ENCODE assay signal across 9 cellular contexts in the genomic region with DNA sequence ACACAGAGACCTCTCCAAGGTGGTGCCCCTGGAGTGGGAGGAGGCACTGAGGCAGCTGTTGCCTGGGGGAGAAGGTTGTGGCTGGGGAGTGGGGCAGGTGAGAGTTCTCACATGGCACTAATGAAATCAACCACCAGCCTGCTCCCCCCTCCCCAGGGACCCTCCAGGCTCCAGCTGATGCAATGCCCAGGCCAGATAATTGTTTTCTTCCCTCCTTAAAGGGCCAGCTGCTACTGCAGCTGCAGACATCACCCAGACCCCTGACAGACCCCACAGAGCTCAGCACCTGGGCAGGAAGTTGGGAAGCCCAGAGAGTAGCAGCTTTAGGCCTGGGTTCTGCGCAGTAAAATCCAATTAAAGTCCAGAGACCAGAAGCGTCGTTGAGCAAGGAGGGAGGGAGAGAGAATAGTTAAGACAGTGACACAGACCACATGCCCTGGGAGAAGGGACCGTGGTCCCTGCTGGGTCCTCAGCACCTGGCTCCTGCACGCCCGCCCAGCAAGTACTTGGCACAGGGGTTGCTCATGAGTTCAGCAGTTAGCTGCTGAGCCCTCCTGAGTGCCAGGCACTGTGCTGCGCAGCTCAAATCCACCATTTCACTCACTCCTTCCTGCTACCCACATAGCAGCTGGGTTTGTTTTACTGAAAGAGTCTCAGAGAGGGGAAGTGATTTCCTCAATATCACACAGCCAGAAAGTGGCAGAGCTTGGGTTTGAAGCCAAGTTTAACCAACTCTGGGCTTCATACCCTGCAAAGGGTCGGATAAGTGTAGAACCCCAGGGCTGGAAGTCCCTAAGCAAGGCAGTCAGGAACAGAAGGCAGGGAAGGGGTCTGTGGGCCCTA. TPM values are rescaled to one million over a fixed set of nuclear protein-coding genes. Genes with fewer than 3 reads are reported as not detected.
DNase-seq lines count a peak whose midpoint lies in the region; ATAC-seq lines count a peak whose summit lies in the region.
"Had no signal": no experiment of that assay in that cellular context is flagged by ENCODE, and none has a peak within 500 bp of the region (broad histone marks: within the 10 kb centered on the region; RNA-seq: fewer than 3 reads in every experiment).

No MANE protein-coding gene starts in this region.

- peaks cover 17% of the 10 kb centered on the region for H3K4me1 Mint-ChIP-seq in activated naive CD8-positive, alpha-beta T cell (ENCODE audit: low read depth)
- peaks cover 21% of the 10 kb centered on the region for H3K4me1 Mint-ChIP-seq in activated naive CD8-positive, alpha-beta T cell treated with anti-CD3 and anti-CD28 coated beads for 36 hours
- H3K4me1 Mint-ChIP-seq in dendritic cell treated with granulocyte-macrophage colony-stimulating factor and Interleukin-4, amounts not matched to agents 40 ng/mL and 50 ng/mL, for 4 days (ENCODE audit: low read depth): peaks cover 41% of the 10 kb centered on the region

- DNase-seq in activated naive CD8-positive, alpha-beta T cell treated with anti-CD3 and anti-CD28 coated beads for 36 hours: no peak
- DNase-seq in NCI-H82 (lab: John Stamatoyannopoulos, UW): peak; percentile 98
- no peak for DNase-seq in SHP77 treated with DMSO at 0.1 percent for 48 hours (lab: John Stamatoyannopoulos, UW)
- DNase-seq in inferior parietal cortex (ENCODE audit: extremely low spot score): no peak
- DNase-seq: midbrain had no signal

- no peaks in the 10 kb centered on the region for H3K9me3 Mint-ChIP-seq in activated naive CD8-positive, alpha-beta T cell (ENCODE audit: low read depth)
- no peaks in the 10 kb centered on the region for H3K9me3 Mint-ChIP-seq in activated naive CD8-positive, alpha-beta T cell treated with anti-CD3 and anti-CD28 coated beads for 36 hours
- H3K9me3 Mint-ChIP-seq in dendritic cell treated with granulocyte-macrophage colony-stimulating factor and Interleukin-4, amounts not matched to agents 40 ng/mL and 50 ng/mL, for 4 days: no peaks in the 10 kb centered on the region

- ATAC-seq in HG03457 (IDR thresholded peaks at IDR 0.05; ENCODE audit: unreplicated experiment): no peak

- peak overlapping the region; percentile 17 for H3K27ac ChIP-seq in temporal lobe (ENCODE audit: low read depth, low read length)

- no peaks in the 10 kb centered on the region for H3K27me3 Mint-ChIP-seq in activated naive CD8-positive, alpha-beta T cell
- peaks cover 6% of the 10 kb centered on the region for H3K27me3 Mint-ChIP-seq in activated naive CD8-positive, alpha-beta T cell treated with anti-CD3 and anti-CD28 coated beads for 36 hours
- peaks cover 13% of the 10 kb centered on the region for H3K27me3 Mint-ChIP-seq in dendritic cell treated with granulocyte-macrophage colony-stimulating factor and Interleukin-4, amounts not matched to agents 40 ng/mL and 50 ng/mL, for 4 days

- intact Hi-C loops in dendritic cell treated with granulocyte-macrophage colony-stimulating factor and Interleukin-4, amounts not matched to agents 40 ng/mL and 50 ng/mL, for 4 days (cut with micrococcal nuclease): no loop called here

- H3K27ac Mint-ChIP-seq in activated naive CD8-positive, alpha-beta T cell: no peak overlapping the region
- no peak overlapping the region for H3K27ac Mint-ChIP-seq in activated naive CD8-positive, alpha-beta T cell treated with anti-CD3 and anti-CD28 coated beads for 36 hours
- H3K27ac Mint-ChIP-seq in dendritic cell treated with granulocyte-macrophage colony-stimulating factor and Interleukin-4, amounts not matched to agents 40 ng/mL and 50 ng/mL, for 4 days: peak overlapping the region; percentile 50

- H3K4me3 Mint-ChIP-seq in activated naive CD8-positive, alpha-beta T cell: peak overlapping the region; percentile 50
- H3K4me3 Mint-ChIP-seq in activated naive CD8-positive, alpha-beta T cell treated with anti-CD3 and anti-CD28 coated beads for 36 hours: no peak overlapping the region
- peak overlapping the region; percentile 32 for H3K4me3 Mint-ChIP-seq in dendritic cell treated with granulocyte-macrophage colony-stimulating factor and Interleukin-4, amounts not matched to agents 40 ng/mL and 50 ng/mL, for 4 days

- no peaks in the 10 kb centered on the region for H3K36me3 Mint-ChIP-seq in activated naive CD8-positive, alpha-beta T cell
- no peaks in the 10 kb centered on the region for H3K36me3 Mint-ChIP-seq in activated naive CD8-positive, alpha-beta T cell treated with anti-CD3 and anti-CD28 coated beads for 36 hours
- H3K36me3 Mint-ChIP-seq in dendritic cell treated with granulocyte-macrophage colony-stimulating factor and Interleukin-4, amounts not matched to agents 40 ng/mL and 50 ng/mL, for 4 days (ENCODE audit: low read depth): no peaks in the 10 kb centered on the region

RNA-seq across cellular contexts. Expression of gene RIMS3, which starts 1.9 kb away (rescaled TPM):
- total RNA-seq in activated naive CD8-positive, alpha-beta T cell treated with anti-CD3 and anti-CD28 coated beads for 36 hours: 1 to 10 TPM; 1.1 to 1.9 TPM
- total RNA-seq in temporal lobe: 20.4 TPM

RNA-seq across cellular contexts. Expression of gene NFYC, which starts 28.0 kb away (rescaled TPM):
- 10 to 100 TPM; 58.2 to 59.0 TPM for total RNA-seq in activated naive CD8-positive, alpha-beta T cell treated with anti-CD3 and anti-CD28 coated beads for 36 hours
- total RNA-seq in temporal lobe: 21.9 TPM
